In genomic region chr14:22598099-22598895, GRCh38 we compare ENCODE assay signal across 8 cellular contexts. TPM values are rescaled to one million over a fixed set of nuclear protein-coding genes. Genes with fewer than 3 reads are reported as not detected.
DNase-seq lines count a peak whose midpoint lies in the region; ATAC-seq and TF ChIP-seq lines count a peak whose summit lies in the region.

Gene ABHD4, plus strand, starts transcription at chr14:22598300. Its CDS starts 7 bp downstream, at chr14:22598307.

- BruUV-seq in PC-9 (replicated peaks; lab: Mats Ljungman, UMichigan), result TSS peak; percentile 90

- H3K36me3 Mint-ChIP-seq in CD4-positive, CD25-positive, alpha-beta regulatory T cell, result peaks cover 23% of the 10 kb centered on the region
- H3K36me3 Mint-ChIP-seq in nephron (ENCODE audit: low read depth), result peaks cover 17% of the 10 kb centered on the region

- peak; percentile 70 to 72 for ATAC-seq in CD4-positive, CD25-positive, alpha-beta regulatory T cell (ENCODE audit: low read depth in 2 of 2)
- ATAC-seq in HG03439 (IDR thresholded peaks at IDR 0.05; ENCODE audit: unreplicated experiment) (peak; percentile 87), thoracic aorta (ENCODE audit: insufficient number of reproducible peaks, low FRiP score, low read depth) (peak; percentile 79)

- peaks cover 8 to 40% (median 30%) of the 10 kb centered on the region in 4 donors for H3K4me1 Mint-ChIP-seq in CD4-positive, CD25-positive, alpha-beta regulatory T cell
- H3K4me1 Mint-ChIP-seq in nephron, result peaks cover 17% of the 10 kb centered on the region

- DNase-seq in CD4-positive, CD25-positive, alpha-beta regulatory T cell, result peak; percentile 41 to 70 (median 54)
- DNase-seq in PC-9, result peak; percentile 46 to 67
- peak; percentile 34 for DNase-seq in activated gamma-delta T cell treated with anti-CD3 and anti-CD28 coated beads, Interleukin-2, amount 50 U/mL, for 16 hours (ENCODE audit: low read depth)
- peak; percentile 47 to 87 for DNase-seq in foreskin fibroblast
- peak; percentile 33 for DNase-seq in thoracic aorta (ENCODE audit: low spot score)

- CTCF ChIA-PET in PC-9 (lab: Charles Lee), result interaction anchor here (1.1 kb wide), 1 partner anchor 9 kb away, joined by 4 read pairs; no protein-coding TSS in a partner anchor

- peak within 1 kb of the TSS; percentile 100 for H3K4me2 ChIP-seq in PC-9

- peaks cover 27% of the 10 kb centered on the region for H3K27me3 Mint-ChIP-seq in CD4-positive, CD25-positive, alpha-beta regulatory T cell
- H3K27me3 Mint-ChIP-seq in nephron (ENCODE audit: low read depth), result peaks cover 6% of the 10 kb centered on the region

- peaks cover 43% of the 10 kb centered on the region for H3F3A ChIP-seq in PC-9 (ENCODE audit: insufficient read depth, low read depth)

- peak within 1 kb of the TSS; percentile 82 to 93 (median 91) for H3K27ac Mint-ChIP-seq in CD4-positive, CD25-positive, alpha-beta regulatory T cell
- peak within 1 kb of the TSS; percentile 80 to 92 (median 91) for H3K27ac Mint-ChIP-seq in nephron

- H3K9me3 ChIP-seq in CD4-positive, CD25-positive, alpha-beta regulatory T cell (ENCODE audit: control insufficient read depth in 2 of 2, low read length in 2 of 2), result no peaks in the 10 kb centered on the region
- H3K9me3 ChIP-seq in PC-9 (ENCODE audit: insufficient read depth, low read depth), result no peaks in the 10 kb centered on the region
- no peaks in the 10 kb centered on the region for H3K9me3 ChIP-seq in thoracic aorta

- peaks cover 16% of the 10 kb centered on the region for H3K4me1 ChIP-seq in CD4-positive, CD25-positive, alpha-beta regulatory T cell (ENCODE audit: control insufficient read depth, insufficient read depth, low read length, poor library complexity, severe bottlenecking)
- H3K4me1 ChIP-seq in PC-9 (replicated peaks; ENCODE audit: insufficient read depth), result peaks cover 64% of the 10 kb centered on the region
- peaks cover 13 to 26% of the 10 kb centered on the region in 2 donors for H3K4me1 ChIP-seq in thoracic aorta (ENCODE audit: control insufficient read depth in 1 of 2, low read depth in 2 of 2)

- TF ChIP-seq POLR2A in GM19099 (IDR thresholded peaks at IDR 0.05; ENCODE audit: extremely low read depth, insufficient read length, low read depth), result peak; percentile 73

- peak within 1 kb of the TSS; percentile 88 for H2AFZ ChIP-seq in PC-9

- no peaks in the 10 kb centered on the region for H3K9me2 ChIP-seq in PC-9 (ENCODE audit: insufficient read depth)

- intact Hi-C loops in PC-9 (cut with micrococcal nuclease; ENCODE audit: unreplicated experiment), result no loop called here

- no peak for TF ChIP-seq CTCF in PC-9 (conservative IDR thresholded peaks at IDR 0.05)
- no peak for TF ChIP-seq CTCF in foreskin fibroblast (IDR thresholded peaks at IDR 0.05; ENCODE audit: low read depth, low read length)
- no peak for TF ChIP-seq CTCF in nephron (IDR thresholded peaks at IDR 0.05; ENCODE audit: unreplicated experiment in 3 of 3)
- no peak for TF ChIP-seq CTCF in thoracic aorta (IDR thresholded peaks at IDR 0.05)

- H3K27me3 ChIP-seq in CD4-positive, CD25-positive, alpha-beta regulatory T cell (ENCODE audit: control insufficient read depth, insufficient read depth, low read length), result peaks cover 10% of the 10 kb centered on the region
- H3K27me3 ChIP-seq in PC-9 (ENCODE audit: insufficient read depth, low read depth), result no peaks in the 10 kb centered on the region
- H3K27me3 ChIP-seq in thoracic aorta (replicated peaks; ENCODE audit: insufficient read depth), result no peaks in the 10 kb centered on the region

- H3K4me3 ChIP-seq in CD4-positive, CD25-positive, alpha-beta regulatory T cell (ENCODE audit: low read depth, low read length), result peak within 1 kb of the TSS; percentile 92
- peak within 1 kb of the TSS; percentile 93 for H3K4me3 ChIP-seq in PC-9
- peak within 1 kb of the TSS; percentile 83 to 96 for H3K4me3 ChIP-seq in foreskin fibroblast (ENCODE audit: low read depth in 1 of 2, low read length in 2 of 2)
- H3K4me3 ChIP-seq in thoracic aorta, result peak within 1 kb of the TSS; percentile 88

- H4K20me1 ChIP-seq in PC-9 (ENCODE audit: insufficient read depth), result no peaks in the 10 kb centered on the region

- peaks cover 12% of the 10 kb centered on the region for H3K36me3 ChIP-seq in CD4-positive, CD25-positive, alpha-beta regulatory T cell (ENCODE audit: control insufficient read depth, insufficient read depth, low read length)
- H3K36me3 ChIP-seq in PC-9 (ENCODE audit: low read depth) (peaks cover 25% of the 10 kb centered on the region), thoracic aorta (peaks cover 19% of the 10 kb centered on the region)

- peaks cover 0 to 3% (median 0%) of the 10 kb centered on the region in 7 donors for H3K9me3 Mint-ChIP-seq in CD4-positive, CD25-positive, alpha-beta regulatory T cell
- H3K9me3 Mint-ChIP-seq in nephron, result no peaks in the 10 kb centered on the region

- H3K4me3 Mint-ChIP-seq in CD4-positive, CD25-positive, alpha-beta regulatory T cell, result peak within 1 kb of the TSS; percentile 92 to 99 (median 96)
- H3K4me3 Mint-ChIP-seq in nephron, result peak within 1 kb of the TSS; percentile 93 to 97 (median 97)

- POLR2A ChIA-PET in PC-9 (lab: Charles Lee; ENCODE audit: unreplicated experiment), result interaction anchor here (0.6 to 2.2 kb wide), 6 partner anchors 9 to 1128 kb away, joined by 3 to 23 read pairs (median 5); partner anchors contain the start of genes DAD1 and SLC7A7

- H3K27ac ChIP-seq in CD4-positive, CD25-positive, alpha-beta regulatory T cell (ENCODE audit: insufficient read depth, low read length, poor library complexity, severe bottlenecking), result peak within 1 kb of the TSS; percentile 44
- H3K27ac ChIP-seq in PC-9 (peak within 1 kb of the TSS; percentile 93), thoracic aorta (peak within 1 kb of the TSS; percentile 82 to 91)

- peaks cover 37% of the 10 kb centered on the region for H3K79me2 ChIP-seq in PC-9 (ENCODE audit: low read depth)

RNA-seq across cellular contexts. Expression of gene ABHD4, which starts in this region (rescaled TPM):
- 10.1 TPM for total RNA-seq in CD4-positive, CD25-positive, alpha-beta regulatory T cell
- 10 to 100 TPM; 10.2 to 13.4 (median 11.1) TPM for polyA plus RNA-seq in CD4-positive, CD25-positive, alpha-beta regulatory T cell
- total RNA-seq in PC-9 (2021) (62.1 and 83.2 TPM in 2 replicates), thoracic aorta (10 to 100 TPM; 25.3 to 40.1 TPM)

Comparison
In these comparisons a context has a peak if more than half of its experiments do, and no peak if none do; other contexts are left out.
1. Peak in every context shown above with its lines: DNase-seq, ATAC-seq, H3K4me3 ChIP-seq and H3K27ac ChIP-seq.